ENCODE assay signal across 8 cellular contexts in genomic region chr12:459050-459429, GRCh38. TPM values are rescaled to one million over a fixed set of nuclear protein-coding genes. Genes with fewer than 3 reads are reported as not detected.
DNase-seq lines count a peak whose midpoint lies in the region; ATAC-seq and TF ChIP-seq lines count a peak whose summit lies in the region.

No MANE protein-coding gene starts in this region.

- H3K4me3 Mint-ChIP-seq in activated CD4-positive, alpha-beta T cell treated with anti-CD3 and anti-CD28 coated beads, Interleukin-2, amount 10 ng/mL, durations not matched to agents 24 days and 14 days: peak overlapping the region; percentile 72
- peak overlapping the region; percentile 69 for H3K4me3 Mint-ChIP-seq in activated T-helper 17 cell treated with anti-CD3 and anti-CD28 coated beads, Interleukin-2, amount 50 U/mL, for 72 hours

- peaks cover 0 to 47% (median 17%) of the 10 kb centered on the region in 3 donors for H3K27me3 ChIP-seq in stomach

- no peak for TF ChIP-seq EP300 in stomach (IDR thresholded peaks at IDR 0.05)

- no peak for TF ChIP-seq POLR2A in stomach (IDR thresholded peaks at IDR 0.05)

- DNase-seq in activated CD4-positive, alpha-beta T cell treated with anti-CD3 and anti-CD28 coated beads, Interleukin-2, amount 10 ng/mL, durations not matched to agents 24 days and 14 days: no peak
- DNase-seq in activated CD4-positive, alpha-beta T cell treated with anti-CD3 and anti-CD28 coated beads for 4 hours: no peak
- DNase-seq in left kidney (ENCODE audit: low read depth, low spot score) (peak; percentile 17), stomach (no peak), SW 1271 (lab: John Stamatoyannopoulos, UW) (no peak), DMS53 treated with DMSO at 0.1 percent for 48 hours (lab: John Stamatoyannopoulos, UW; ENCODE audit: unreplicated experiment) (no peak), Ammon's horn (ENCODE audit: low spot score) (no peak)

- H3K27ac ChIP-seq in stomach: peak overlapping the region; percentile 74 to 90 (median 85)

- peaks cover 77% of the 10 kb centered on the region for H3K27me3 Mint-ChIP-seq in activated CD4-positive, alpha-beta T cell treated with anti-CD3 and anti-CD28 coated beads, Interleukin-2, amount 10 ng/mL, durations not matched to agents 24 days and 14 days
- H3K27me3 Mint-ChIP-seq in activated T-helper 17 cell treated with anti-CD3 and anti-CD28 coated beads, Interleukin-2, amount 50 U/mL, for 72 hours: peaks cover 9% of the 10 kb centered on the region

- intact Hi-C loops in activated CD4-positive, alpha-beta T cell treated with anti-CD3 and anti-CD28 coated beads, Interleukin-2, amount 10 ng/mL, durations not matched to agents 24 days and 14 days (cut with micrococcal nuclease): no loop called here
- intact Hi-C loops in stomach (cut with DNase I; ENCODE audit: low total_unique reads): no loop called here

- no peak for ATAC-seq in activated T-helper 17 cell treated with anti-CD3 and anti-CD28 coated beads, Interleukin-2, amount 50 U/mL, for 72 hours (replicated peaks)

- no peaks in the 10 kb centered on the region for H3K36me3 ChIP-seq in stomach

- no peak overlapping the region for H3K27ac Mint-ChIP-seq in activated CD4-positive, alpha-beta T cell treated with anti-CD3 and anti-CD28 coated beads, Interleukin-2, amount 10 ng/mL, durations not matched to agents 24 days and 14 days
- no peak overlapping the region for H3K27ac Mint-ChIP-seq in activated T-helper 17 cell treated with anti-CD3 and anti-CD28 coated beads, Interleukin-2, amount 50 U/mL, for 72 hours

- TF ChIP-seq CTCF in stomach (IDR thresholded peaks at IDR 0.05): no peak

- no peaks in the 10 kb centered on the region for H3K9me3 Mint-ChIP-seq in activated CD4-positive, alpha-beta T cell treated with anti-CD3 and anti-CD28 coated beads, Interleukin-2, amount 10 ng/mL, durations not matched to agents 24 days and 14 days
- H3K9me3 Mint-ChIP-seq in activated T-helper 17 cell treated with anti-CD3 and anti-CD28 coated beads, Interleukin-2, amount 50 U/mL, for 72 hours: no peaks in the 10 kb centered on the region

- peaks cover 12 to 48% (median 45%) of the 10 kb centered on the region in 4 donors for H3K4me1 ChIP-seq in stomach

- no peaks in the 10 kb centered on the region for H3K9me3 ChIP-seq in stomach

- peak overlapping the region; percentile 52 to 73 (median 62) for H3K4me3 ChIP-seq in stomach

- H3K4me1 Mint-ChIP-seq in activated CD4-positive, alpha-beta T cell treated with anti-CD3 and anti-CD28 coated beads, Interleukin-2, amount 10 ng/mL, durations not matched to agents 24 days and 14 days: peaks cover 12% of the 10 kb centered on the region
- H3K4me1 Mint-ChIP-seq in activated T-helper 17 cell treated with anti-CD3 and anti-CD28 coated beads, Interleukin-2, amount 50 U/mL, for 72 hours: peaks cover 14% of the 10 kb centered on the region

- H3K36me3 Mint-ChIP-seq in activated CD4-positive, alpha-beta T cell treated with anti-CD3 and anti-CD28 coated beads, Interleukin-2, amount 10 ng/mL, durations not matched to agents 24 days and 14 days (ENCODE audit: low read depth): peaks cover 2% of the 10 kb centered on the region
- peaks cover 5% of the 10 kb centered on the region for H3K36me3 Mint-ChIP-seq in activated T-helper 17 cell treated with anti-CD3 and anti-CD28 coated beads, Interleukin-2, amount 50 U/mL, for 72 hours (ENCODE audit: low read depth)

- WGBS in stomach, 5 donors: 48 to 73% (median 57%) methylated on average over 5 of the region's 5 CpGs

RNA-seq across cellular contexts. Expression of gene B4GALNT3, which starts 0.7 kb away (rescaled TPM):
- 6.6 TPM in 2 replicates for total RNA-seq in activated CD4-positive, alpha-beta T cell treated with anti-CD3 and anti-CD28 coated beads, Interleukin-2, amount 10 ng/mL, durations not matched to agents 24 days and 14 days
- 1 to 10 TPM; 3.5 to 4.7 TPM for total RNA-seq in activated T-helper 17 cell treated with anti-CD3 and anti-CD28 coated beads, Interleukin-2, amount 50 U/mL, for 72 hours
- total RNA-seq in stomach: 100 to 1,000 TPM in 3 of 5 donors, 10 to 100 TPM in 2; 63.2 to 332 (median 246) TPM
- 10 to 100 TPM; 20.8 to 42.2 (median 37.7) TPM for polyA plus RNA-seq in stomach

RNA-seq across cellular contexts. Expression of gene CCDC77, which starts 57.6 kb away (rescaled TPM):
- 12.2 and 13.0 TPM in 2 replicates for total RNA-seq in activated CD4-positive, alpha-beta T cell treated with anti-CD3 and anti-CD28 coated beads, Interleukin-2, amount 10 ng/mL, durations not matched to agents 24 days and 14 days
- 10 to 100 TPM; 17.4 to 22.8 TPM for total RNA-seq in activated T-helper 17 cell treated with anti-CD3 and anti-CD28 coated beads, Interleukin-2, amount 50 U/mL, for 72 hours
- 1 to 10 TPM in 4 of 5 donors, under 1 TPM in 1; 0.58 to 7.3 (median 3.0) TPM for total RNA-seq in stomach
- 1 to 10 TPM; 3.5 to 5.6 (median 5.2) TPM for polyA plus RNA-seq in stomach
